In the genomic region with DNA sequence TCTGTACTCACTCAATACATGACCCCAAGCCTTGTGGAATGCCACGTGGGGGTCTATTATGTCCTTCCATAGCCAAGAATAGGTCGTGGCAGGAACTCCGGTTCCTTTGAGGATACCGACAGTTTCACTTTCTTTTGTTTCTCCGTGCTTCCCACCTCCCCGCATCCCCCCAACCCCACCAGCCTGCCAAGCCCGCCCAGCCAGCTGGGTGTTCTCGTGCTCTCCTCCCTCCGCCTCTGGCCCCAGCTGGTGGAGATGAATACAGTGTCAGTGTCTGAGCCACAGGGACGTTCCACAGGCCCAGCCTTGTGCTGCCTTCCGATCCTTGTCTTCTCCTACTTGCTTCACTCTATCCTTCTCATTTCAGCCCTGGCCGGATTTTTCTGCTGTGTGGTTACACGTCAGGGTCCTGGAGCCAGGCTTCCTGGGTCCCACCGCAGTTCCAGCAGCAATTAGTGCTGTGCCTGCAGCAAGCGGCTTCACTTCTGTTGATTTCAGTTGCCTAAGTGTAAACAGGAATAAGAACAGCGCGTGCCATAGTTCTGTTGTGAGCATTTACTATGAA, we compare ENCODE assay signal across 8 cellular contexts.
DNase-seq lines count a peak whose midpoint lies in the region; ATAC-seq and TF ChIP-seq lines count a peak whose summit lies in the region.

No MANE protein-coding gene starts in this region.

- peak overlapping the region; percentile 77 for H3K4me3 ChIP-seq in ACC112 (ENCODE audit: low read depth, low read length)
- no peak overlapping the region for H3K4me3 ChIP-seq in HL-60 (replicated peaks; ENCODE audit: insufficient read depth, low read length)
- H3K4me3 ChIP-seq in neutrophil (ENCODE audit: low read depth in 1 of 2, low read length in 1 of 2): peak overlapping the region; percentile 64 to 69
- no peak overlapping the region for H3K4me3 ChIP-seq in HAP-1

- H3K27me3 ChIP-seq in ACC112 (ENCODE audit: insufficient read depth, low read length) (no peaks in the 10 kb centered on the region), HL-60 (ENCODE audit: insufficient read depth, poor library complexity, severe bottlenecking) (no peaks in the 10 kb centered on the region), neutrophil (no peaks in the 10 kb centered on the region), HAP-1 (ENCODE audit: low read depth) (no peaks in the 10 kb centered on the region)

- H3K79me2 ChIP-seq in ACC112 (ENCODE audit: control insufficient read depth, insufficient read depth, low read length, unreplicated experiment): no peaks in the 10 kb centered on the region

- H2AFZ ChIP-seq in ACC112 (ENCODE audit: low read length, unreplicated experiment): peak overlapping the region; percentile 92

- H3K4me1 Mint-ChIP-seq in activated naive CD4-positive, alpha-beta T cell treated with anti-CD3 and anti-CD28 coated beads, Interleukin-2, amount 50 U/mL, for 24 hours: peaks cover 46% of the 10 kb centered on the region

- H3K4me1 ChIP-seq in ACC112 (ENCODE audit: control insufficient read depth, insufficient read depth, low read length, unreplicated experiment) (peaks cover 25% of the 10 kb centered on the region), neutrophil (ENCODE audit: control insufficient read depth in 1 of 2, insufficient read depth in 1 of 2, low read depth in 1 of 2, low read length in 1 of 2) (peaks cover 91 to 94% of the 10 kb centered on the region in 2 experiments), HAP-1 (peaks cover 5% of the 10 kb centered on the region)

- no peaks in the 10 kb centered on the region for H3K36me3 Mint-ChIP-seq in activated naive CD4-positive, alpha-beta T cell treated with anti-CD3 and anti-CD28 coated beads, Interleukin-2, amount 50 U/mL, for 24 hours

- H3K27me3 Mint-ChIP-seq in activated naive CD4-positive, alpha-beta T cell treated with anti-CD3 and anti-CD28 coated beads, Interleukin-2, amount 50 U/mL, for 24 hours: no peaks in the 10 kb centered on the region

- DNase-seq in HL-60 (ENCODE audit: low read depth in 1 of 2, low spot score in 1 of 2) (peak in 1 of 2 experiments; percentile 50), glomerular visceral epithelial cell (ENCODE audit: extremely low spot score) (peak; percentile 52), GM13977 (ENCODE audit: low spot score) (no peak), HAP-1 (ENCODE audit: low spot score in 2 of 2) (no peak)

- TF ChIP-seq CTCF in HL-60 (IDR thresholded peaks at IDR 0.05; ENCODE audit: insufficient read depth, low read length) (no peak), neutrophil (IDR thresholded peaks at IDR 0.05) (no peak), GM13977 (IDR thresholded peaks at IDR 0.05; ENCODE audit: extremely low read depth, insufficient read depth, missing control alignments) (no peak)

- in situ Hi-C loops in GM13977 (cut with MboI; ENCODE audit: low pct_unique_long_range_greater_than_20kb, low sequenced_read_pairs, unreplicated experiment): no loop called here
- in situ Hi-C loops in HAP-1 (cut with MboI; ENCODE audit: low sequenced_read_pairs): no loop called here

- H3K27ac ChIP-seq in ACC112 (ENCODE audit: low read depth, low read length) (peak overlapping the region; percentile 82), HL-60 (replicated peaks) (peak overlapping the region; percentile 84), neutrophil (peak overlapping the region; percentile 98)

- H3K9me3 Mint-ChIP-seq in activated naive CD4-positive, alpha-beta T cell treated with anti-CD3 and anti-CD28 coated beads, Interleukin-2, amount 50 U/mL, for 24 hours: no peaks in the 10 kb centered on the region

- H3K27ac Mint-ChIP-seq in activated naive CD4-positive, alpha-beta T cell treated with anti-CD3 and anti-CD28 coated beads, Interleukin-2, amount 50 U/mL, for 24 hours: peak overlapping the region; percentile 92

- peak overlapping the region; percentile 74 for H3K4me3 Mint-ChIP-seq in activated naive CD4-positive, alpha-beta T cell treated with anti-CD3 and anti-CD28 coated beads, Interleukin-2, amount 50 U/mL, for 24 hours

- H3K9me3 ChIP-seq in neutrophil (no peaks in the 10 kb centered on the region), HAP-1 (no peaks in the 10 kb centered on the region)

- H3K36me3 ChIP-seq in ACC112 (ENCODE audit: insufficient read depth, low read length) (no peaks in the 10 kb centered on the region), neutrophil (no peaks in the 10 kb centered on the region), HAP-1 (replicated peaks) (no peaks in the 10 kb centered on the region)

- ATAC-seq in GM18519 (IDR thresholded peaks at IDR 0.05; ENCODE audit: low FRiP score, unreplicated experiment): no peak

Comparison
In these comparisons a context has a peak if more than half of its experiments do, and no peak if none do; other contexts are left out.
1. H3K4me3 ChIP-seq: peak in ACC112 (single experiment) and neutrophil (2 of 2); none in HL-60 (single experiment) and HAP-1 (single experiment).
2. Peak in every context shown above with its lines, with median percentiles within 50 percentile points of each other: H3K27ac ChIP-seq.